In genomic region chr6:34146801-34147592, GRCh38 we compare ENCODE assay signal across 15 cellular contexts. TPM values are rescaled to one million over a fixed set of nuclear protein-coding genes. Genes with fewer than 3 reads are reported as not detected.
DNase-seq lines count a peak whose midpoint lies in the region; ATAC-seq, FAIRE-seq and TF ChIP-seq lines count a peak whose summit lies in the region.
"Had no signal": no experiment of that assay in that cellular context is flagged by ENCODE, and none has a peak within 500 bp of the region (broad histone marks: within the 10 kb centered on the region; RNA-seq: fewer than 3 reads in every experiment).

No MANE protein-coding gene starts in this region.

- TF ChIP-seq POLR2A in GM12891 (IDR thresholded peaks at IDR 0.05; ENCODE audit: low read depth, low read length), result no peak

- no peaks in the 10 kb centered on the region for H3K36me3 Mint-ChIP-seq in nephron (ENCODE audit: low read depth)

- no peak for FAIRE-seq in GM12891 (lab: Jason Lieb, UNC)
- FAIRE-seq: GM12878 had no signal

- peaks cover 58% of the 10 kb centered on the region for H3K4me1 Mint-ChIP-seq in nephron

- no peak overlapping the region for H3K27ac Mint-ChIP-seq in nephron

- DNase-seq in DMS 273 treated with DMSO at 0.1 percent for 48 hours (lab: John Stamatoyannopoulos, UW) (peak; percentile 22), NCI-H2029 (lab: John Stamatoyannopoulos, UW) (peak; percentile 47), cerebellum (ENCODE audit: low spot score) (peak; percentile 70), GM12891 (ENCODE audit: insufficient read length, low spot score) (no peak), hippocampal formation (lab: John Stamatoyannopoulos, UW) (no peak), dermis blood vessel endothelial cell (no peak)
- DNase-seq: activated T-cell treated with anti-CD3 and anti-CD28 coated beads for 4 hours, COR-L47, erythroblast, KG1, NCI-H2171 had no signal

- H3K27me3 Mint-ChIP-seq in nephron (ENCODE audit: low read depth), result peaks cover 83% of the 10 kb centered on the region

- H3K4me3 Mint-ChIP-seq in nephron, result peak overlapping the region; percentile 28 to 69 (median 61)

- no peak for ATAC-seq in GM21367 (IDR thresholded peaks at IDR 0.05; ENCODE audit: unreplicated experiment)
- ATAC-seq: GM12878 had no signal

- no peak for TF ChIP-seq CTCF in nephron (IDR thresholded peaks at IDR 0.05; ENCODE audit: unreplicated experiment in 3 of 3)

- H3K9me3 Mint-ChIP-seq in nephron, result no peaks in the 10 kb centered on the region

TF ChIP-seq in GM12891, 5 proteins besides CTCF, POLR2A, EP300 and RAD21:
- TF ChIP-seq PAX5 (IDR thresholded peaks at IDR 0.05; ENCODE audit: insufficient read depth, low read length, severe bottlenecking) (no peak), SPI1 (IDR thresholded peaks at IDR 0.05; ENCODE audit: low read depth, low read length) (no peak), TAF1 (IDR thresholded peaks at IDR 0.05; ENCODE audit: low read depth, low read length) (no peak), POLR2AphosphoS5 (IDR thresholded peaks at IDR 0.05; ENCODE audit: low read depth, low read length) (no peak), POU2F2 (IDR thresholded peaks at IDR 0.05; ENCODE audit: low read depth, low read length) (no peak)

RNA-seq across cellular contexts. Expression of gene GRM4, which starts 1.1 kb away (rescaled TPM):
- total RNA-seq in cerebellum (28.3 TPM), dermis blood vessel endothelial cell (not detected in 2 replicates)
- 0.09 TPM for polyA plus RNA-seq in GM12891 (2012; ENCODE audit: low read depth, missing spikeins)
- total RNA-seq: aorta had no signal
- polyA plus RNA-seq: aorta had no signal

Comparison
In these comparisons a context has a peak if more than half of its experiments do, and no peak if none do; other contexts are left out.
1. DNase-seq: peak in DMS 273 treated with DMSO at 0.1 percent for 48 hours (single experiment), NCI-H2029 (single experiment) and cerebellum (single experiment); none in GM12891 (single experiment), hippocampal formation (0 of 2) and dermis blood vessel endothelial cell (single experiment).
2. RNA of gene GRM4, which starts 1.1 kb away (total RNA-seq): 28.3 TPM in cerebellum (single experiment); not detected in dermis blood vessel endothelial cell; every median in the first group is over 10 times any median in the second.